Comparison of ENCODE assay signal across 10 cellular contexts in the genomic region with DNA sequence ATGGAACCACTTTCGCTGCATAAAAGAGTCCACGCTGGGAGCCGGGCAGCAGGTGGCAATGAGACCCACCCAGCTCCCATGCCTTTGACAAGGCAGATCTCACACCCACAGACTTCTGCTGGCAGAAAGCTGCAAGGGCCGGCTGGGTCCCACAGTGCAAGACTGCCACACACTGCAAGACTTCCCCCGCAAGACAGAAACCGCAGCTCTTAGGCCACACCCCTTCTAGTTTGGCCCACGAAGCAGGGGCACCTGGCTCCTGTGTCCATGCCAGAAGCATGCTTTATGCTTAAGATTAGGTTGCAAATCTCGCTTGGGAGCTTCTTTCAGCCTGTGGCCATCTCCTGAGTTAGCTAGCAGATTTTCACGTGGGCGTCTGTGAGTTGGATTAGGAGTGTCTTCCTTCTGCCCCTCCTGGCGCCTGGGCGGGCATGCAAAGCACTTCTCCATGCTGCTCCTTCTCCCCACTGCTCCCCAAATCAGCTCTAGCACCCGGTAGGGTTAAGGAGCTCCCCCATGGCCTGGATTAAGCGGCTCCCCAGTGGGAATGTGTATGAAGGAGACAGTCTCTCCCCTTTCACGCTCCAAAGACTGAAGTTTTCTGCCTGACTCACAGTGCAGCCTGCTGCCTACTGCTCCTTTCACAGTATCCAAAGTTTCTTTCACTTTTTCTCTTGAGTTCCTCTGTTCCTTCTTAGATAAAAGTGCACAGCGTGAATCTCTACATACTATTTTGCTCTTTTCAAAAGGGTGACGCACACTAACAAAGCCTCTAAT. TPM values are rescaled to one million over a fixed set of nuclear protein-coding genes. Genes with fewer than 3 reads are reported as not detected.
DNase-seq lines count a peak whose midpoint lies in the region; ATAC-seq and TF ChIP-seq lines count a peak whose summit lies in the region.
"Had no signal": no experiment of that assay in that cellular context is flagged by ENCODE, and none has a peak within 500 bp of the region (broad histone marks: within the 10 kb centered on the region; RNA-seq: fewer than 3 reads in every experiment).

No MANE protein-coding gene starts in this region.

- H3K4me1 Mint-ChIP-seq in CD4-positive, alpha-beta T cell (ENCODE audit: low read depth) = no peaks in the 10 kb centered on the region
- H3K4me1 Mint-ChIP-seq: activated naive CD8-positive, alpha-beta T cell treated with anti-CD3 and anti-CD28 coated beads, Interleukin-2, amount 10 ng/mL, durations not matched to agents 7 days and 5 days had no signal

- H3K27ac ChIP-seq in tibial nerve (peak overlapping the region; percentile 15 to 71 (median 54)), body of pancreas (no peak overlapping the region)
- no peak overlapping the region for H3K27ac ChIP-seq in CD4-positive, alpha-beta T cell (ENCODE audit: low read depth, low read length)
- H3K27ac ChIP-seq: ovary had no signal

- H3K27me3 ChIP-seq in tibial nerve (no peaks in the 10 kb centered on the region), body of pancreas (no peaks in the 10 kb centered on the region)
- H3K27me3 ChIP-seq in CD4-positive, alpha-beta T cell (ENCODE audit: control insufficient read depth, insufficient read depth, low read length) = no peaks in the 10 kb centered on the region
- H3K27me3 ChIP-seq: ovary had no signal

- intact Hi-C loops in body of pancreas (cut with DNase I) = no loop called here
- intact Hi-C loops in CD4-positive, alpha-beta T cell (cut with DNase I, micrococcal nuclease) = no loop called here

- H3K4me1 ChIP-seq in tibial nerve (peaks cover 0 to 15% (median 0%) of the 10 kb centered on the region in 4 donors), body of pancreas (peaks cover 5% of the 10 kb centered on the region)

- POLR2A ChIA-PET in CD4-positive, alpha-beta T cell (lab: Charles Lee) = no interaction called here

- TF ChIP-seq POLR2A in tibial nerve (IDR thresholded peaks at IDR 0.05) (no peak), body of pancreas (IDR thresholded peaks at IDR 0.05) (no peak)

- H3K4me3 ChIP-seq in tibial nerve (peak overlapping the region; percentile 17 to 44 (median 25)), body of pancreas (no peak overlapping the region)
- H3K4me3 ChIP-seq: ovary had no signal

- TF ChIP-seq EP300 in tibial nerve (IDR thresholded peaks at IDR 0.05) = no peak

- peak; percentile 74 for DNase-seq in astrocyte of the hippocampus (ENCODE audit: low read depth, low spot score)
- peak; percentile 73 for DNase-seq in kidney glomerular epithelial cell (lab: John Stamatoyannopoulos, UW)
- DNase-seq in tibial nerve (ENCODE audit: low spot score in 2 of 2) = no peak
- DNase-seq in body of pancreas = no peak
- no peak for DNase-seq in islet precursor cell
- no peak for DNase-seq in CD4-positive, alpha-beta T cell
- DNase-seq: activated naive CD8-positive, alpha-beta T cell treated with anti-CD3 and anti-CD28 coated beads, Interleukin-2, amount 10 ng/mL, durations not matched to agents 7 days and 5 days had no signal

- no peaks in the 10 kb centered on the region for H3K36me3 Mint-ChIP-seq in CD4-positive, alpha-beta T cell (ENCODE audit: low read depth)
- H3K36me3 Mint-ChIP-seq: activated naive CD8-positive, alpha-beta T cell treated with anti-CD3 and anti-CD28 coated beads, Interleukin-2, amount 10 ng/mL, durations not matched to agents 7 days and 5 days had no signal

- H3K9me3 Mint-ChIP-seq in CD4-positive, alpha-beta T cell = peaks cover 11% of the 10 kb centered on the region

- CTCF ChIA-PET in CD4-positive, alpha-beta T cell (lab: Charles Lee) = no interaction called here

- H3K36me3 ChIP-seq in tibial nerve (no peaks in the 10 kb centered on the region), body of pancreas (replicated peaks in 1 of 2; ENCODE audit: insufficient read depth in 1 of 2, low read depth in 2 of 2) (no peaks in the 10 kb centered on the region)
- H3K36me3 ChIP-seq: ovary had no signal

- H3K9me3 ChIP-seq in tibial nerve (peaks cover 0 to 18% (median 0%) of the 10 kb centered on the region in 4 donors), body of pancreas (no peaks in the 10 kb centered on the region)
- H3K9me3 ChIP-seq in CD4-positive, alpha-beta T cell (ENCODE audit: control insufficient read depth, low read length) = no peaks in the 10 kb centered on the region
- H3K9me3 ChIP-seq: ovary had no signal

- ATAC-seq in HG02759 (IDR thresholded peaks at IDR 0.05; ENCODE audit: unreplicated experiment) (peak; percentile 72), body of pancreas (no peak), GM19397 (IDR thresholded peaks at IDR 0.05; ENCODE audit: unreplicated experiment) (no peak)
- no peak for ATAC-seq in CD4-positive, alpha-beta T cell (ENCODE audit: poor library complexity)

- WGBS in tibial nerve, 2 donors = 39 to 45% methylated on average over 16 to 17 of the region's 17 CpGs
- 68 to 78% methylated on average over 12 to 17 of the region's 17 CpGs for WGBS in body of pancreas, 2 donors

- no peak overlapping the region for H3K4me3 Mint-ChIP-seq in CD4-positive, alpha-beta T cell
- H3K4me3 Mint-ChIP-seq: activated naive CD8-positive, alpha-beta T cell treated with anti-CD3 and anti-CD28 coated beads, Interleukin-2, amount 10 ng/mL, durations not matched to agents 7 days and 5 days had no signal

- TF ChIP-seq CTCF in tibial nerve (IDR thresholded peaks at IDR 0.05) (no peak), body of pancreas (IDR thresholded peaks at IDR 0.05) (no peak)
- no peak for TF ChIP-seq CTCF in CD4-positive, alpha-beta T cell (IDR thresholded peaks at IDR 0.05)

- H3K27me3 Mint-ChIP-seq in CD4-positive, alpha-beta T cell = peaks cover 5% of the 10 kb centered on the region
- H3K27me3 Mint-ChIP-seq: activated naive CD8-positive, alpha-beta T cell treated with anti-CD3 and anti-CD28 coated beads, Interleukin-2, amount 10 ng/mL, durations not matched to agents 7 days and 5 days had no signal

- H3K27ac Mint-ChIP-seq in CD4-positive, alpha-beta T cell = no peak overlapping the region
- H3K27ac Mint-ChIP-seq: activated naive CD8-positive, alpha-beta T cell treated with anti-CD3 and anti-CD28 coated beads, Interleukin-2, amount 10 ng/mL, durations not matched to agents 7 days and 5 days had no signal

RNA-seq across cellular contexts. Expression of a gene that starts 17.7 kb away (rescaled TPM):
- total RNA-seq in tibial nerve (10 to 100 TPM; 21.9 to 39.5 (median 29.8) TPM), body of pancreas (1 to 10 TPM; 1.6 to 4.0 TPM)
- not detected for total RNA-seq in CD4-positive, alpha-beta T cell
- total RNA-seq: activated naive CD8-positive, alpha-beta T cell treated with anti-CD3 and anti-CD28 coated beads, Interleukin-2, amount 10 ng/mL, durations not matched to agents 7 days and 5 days had no signal

Comparison
In these comparisons a context has a peak if more than half of its experiments do, and no peak if none do; other contexts are left out.
1. DNase-seq: peak in astrocyte of the hippocampus (single experiment) and kidney glomerular epithelial cell (single experiment); none in tibial nerve (0 of 2), body of pancreas (0 of 4), islet precursor cell (single experiment) and CD4-positive, alpha-beta T cell (0 of 10).
2. H3K27ac ChIP-seq: peak in tibial nerve (4 of 4); none in body of pancreas (0 of 4) and CD4-positive, alpha-beta T cell (single experiment).
3. H3K4me3 ChIP-seq: peak in tibial nerve (4 of 4); none in body of pancreas (0 of 2).
4. RNA of a gene that starts 17.7 kb away (total RNA-seq): 21.9 to 39.5 TPM in tibial nerve; 1.6 to 4.0 TPM in body of pancreas and not detected in CD4-positive, alpha-beta T cell; every median in the first group is over 4 times any median in the second.